ENCODE assay signal across 11 cellular contexts in genomic region chr19:51064534-51065220, GRCh38. TPM values are rescaled to one million over a fixed set of nuclear protein-coding genes. Genes with fewer than 3 reads are reported as not detected.
DNase-seq lines count a peak whose midpoint lies in the region; ATAC-seq and TF ChIP-seq lines count a peak whose summit lies in the region.
"Had no signal": no experiment of that assay in that cellular context is flagged by ENCODE, and none has a peak within 500 bp of the region (broad histone marks: within the 10 kb centered on the region; RNA-seq: fewer than 3 reads in every experiment).

Gene KLK13 (minus strand): TSS chr19:51065092. CDS start chr19:51065067, 25 bp downstream.

- H3K4me3 ChIP-seq in mesodermal cell (ENCODE audit: extremely low read depth, insufficient read depth, low read length, poor library complexity, severe bottlenecking) (peak within 1 kb of the TSS; percentile 25), aorta (ENCODE audit: low read length in 2 of 2) (no peak within 1 kb of the TSS)

- H3K9me3 ChIP-seq in mesodermal cell (ENCODE audit: control insufficient read depth, low read length), result no peaks in the 10 kb centered on the region
- no peaks in the 10 kb centered on the region for H3K9me3 ChIP-seq in aorta (ENCODE audit: control insufficient read depth, low read length)

- TF ChIP-seq CTCF in endothelial cell (IDR thresholded peaks at IDR 0.05; ENCODE audit: unreplicated experiment), result no peak
- no peak for TF ChIP-seq CTCF in osteocyte (IDR thresholded peaks at IDR 0.05)

- H3K4me1 ChIP-seq in mesodermal cell (ENCODE audit: control insufficient read depth, insufficient read depth, low read length, poor library complexity, severe bottlenecking), result no peaks in the 10 kb centered on the region
- no peaks in the 10 kb centered on the region for H3K4me1 ChIP-seq in aorta (ENCODE audit: control insufficient read depth in 1 of 2, insufficient read depth in 2 of 2, low read length in 2 of 2)

- H3K4me1 Mint-ChIP-seq in endothelial cell (ENCODE audit: unreplicated experiment), result peaks cover 3% of the 10 kb centered on the region
- H3K4me1 Mint-ChIP-seq in osteocyte (ENCODE audit: unreplicated experiment), result no peaks in the 10 kb centered on the region

- peaks cover 7% of the 10 kb centered on the region for H3K27me3 Mint-ChIP-seq in endothelial cell (ENCODE audit: unreplicated experiment)
- peaks cover 4% of the 10 kb centered on the region for H3K27me3 Mint-ChIP-seq in osteocyte (ENCODE audit: unreplicated experiment)

- peak; percentile 7 for DNase-seq in stimulated activated CD4-positive, alpha-beta T cell treated with anti-CD3 and anti-CD28 coated beads, Interleukin-15, amount 100 ng/mL, for 24 hours
- no peak for DNase-seq in stimulated activated CD4-positive, alpha-beta T cell treated with anti-CD3 and anti-CD28 coated beads, Interleukin-12 subunit alpha, Interleukin-12 subunit beta, amount 100 ng/mL, for 4 hours
- DNase-seq in endothelial cell (ENCODE audit: low spot score) (peak; percentile 18), aorta (no peak), C1 segment of cervical spinal cord (lab: John Stamatoyannopoulos, UW) (no peak), osteocyte (ENCODE audit: extremely low spot score, unreplicated experiment) (no peak)
- DNase-seq: NCI-H1930 had no signal

- H3K27me3 ChIP-seq in aorta (ENCODE audit: control insufficient read depth in 1 of 2, insufficient read depth in 2 of 2, low read length in 1 of 2), result no peaks in the 10 kb centered on the region

- H3K9me3 Mint-ChIP-seq in endothelial cell (ENCODE audit: unreplicated experiment), result no peaks in the 10 kb centered on the region
- H3K9me3 Mint-ChIP-seq in osteocyte (ENCODE audit: unreplicated experiment), result peaks cover 17% of the 10 kb centered on the region

- H3K36me3 ChIP-seq in mesodermal cell (ENCODE audit: control insufficient read depth, insufficient read depth, low read length) (no peaks in the 10 kb centered on the region), aorta (ENCODE audit: control insufficient read depth in 1 of 2, insufficient read depth in 2 of 2, low read length in 1 of 2) (no peaks in the 10 kb centered on the region)

- ATAC-seq in aorta (ENCODE audit: low FRiP score) (peak; percentile 30), HG02885 (IDR thresholded peaks at IDR 0.05; ENCODE audit: poor library complexity, unreplicated experiment) (no peak)

- H3K36me3 Mint-ChIP-seq in endothelial cell (ENCODE audit: low read depth, unreplicated experiment) (no peaks in the 10 kb centered on the region), osteocyte (ENCODE audit: unreplicated experiment) (no peaks in the 10 kb centered on the region)

- intact Hi-C loops in aorta (cut with DNase I), result no loop called here

- WGBS in mesodermal cell (ENCODE audit: insufficient coverage in 2 of 2), 2 experiments, result 20 to 25% methylated on average over 15 to 16 of the region's 38 CpGs
- WGBS in aorta, 2 donors, result 13 to 14% methylated on average over 37 to 38 of the region's 38 CpGs

- H3K27ac Mint-ChIP-seq in endothelial cell (ENCODE audit: unreplicated experiment) (no peak within 1 kb of the TSS), osteocyte (ENCODE audit: unreplicated experiment) (no peak within 1 kb of the TSS)
- H3K27ac Mint-ChIP-seq: CD4-positive, CD25-positive, alpha-beta regulatory T cell had no signal

- H3K27ac ChIP-seq in mesodermal cell (ENCODE audit: low read depth, low read length, severe bottlenecking), result no peak within 1 kb of the TSS
- H3K27ac ChIP-seq in aorta (ENCODE audit: low read depth in 1 of 2, low read length in 2 of 2), result no peak within 1 kb of the TSS

- peak within 1 kb of the TSS; percentile 84 for H3K4me3 Mint-ChIP-seq in endothelial cell (ENCODE audit: unreplicated experiment)
- no peak within 1 kb of the TSS for H3K4me3 Mint-ChIP-seq in osteocyte (ENCODE audit: unreplicated experiment)

RNA-seq across cellular contexts. Expression of gene KLK13, which starts in this region (rescaled TPM):
- total RNA-seq in endothelial cell (ENCODE audit: unreplicated experiment), result 0.67 TPM
- not detected for polyA plus RNA-seq in mesodermal cell (2013, experiment 1 of 2)
- not detected for polyA plus RNA-seq in mesodermal cell (2013, experiment 2 of 2)
- total RNA-seq in aorta, result not detected
- polyA plus RNA-seq in aorta, result under 1 TPM in 1 of 2 donors, not detected in 1; 0.36 TPM
- total RNA-seq in osteocyte, result not detected in 2 replicates
- total RNA-seq: CD4-positive, CD25-positive, alpha-beta regulatory T cell; subcutaneous adipose tissue had no signal
- polyA plus RNA-seq: CD4-positive, CD25-positive, alpha-beta regulatory T cell had no signal

Comparison
In these comparisons a context has a peak if more than half of its experiments do, and no peak if none do; other contexts are left out.
1. Peak in DNase-seq in endothelial cell; RNA of the gene not detected or under 1 TPM.
2. Peak in ATAC-seq in aorta; RNA of the gene not detected or under 1 TPM.